21 cellular contexts compared by ENCODE assay signal in genomic region chr1:21089299-21089698, GRCh38.
A peak's percentile ranks its signal among the peaks of the same experiment; 100 is the strongest.
DNase-seq lines count a peak whose midpoint lies in the region; ATAC-seq, FAIRE-seq and TF ChIP-seq lines count a peak whose summit lies in the region.
"Had no signal": no experiment of that assay in that cellular context is flagged by ENCODE, and none has a peak within 500 bp of the region (broad histone marks: within the 10 kb centered on the region; RNA-seq: fewer than 3 reads in every experiment).

No MANE protein-coding gene starts in this region.

- H3K18ac ChIP-seq in mesenchymal stem cell (ENCODE audit: low read depth in 1 of 2, low read length in 2 of 2) = no peak overlapping the region

- peaks cover 4% of the 10 kb centered on the region for H3K36me3 ChIP-seq in mammary epithelial cell (ENCODE audit: insufficient read depth, low read length)
- peaks cover 11 to 18% of the 10 kb centered on the region in 2 experiments for H3K36me3 ChIP-seq in mesenchymal stem cell (ENCODE audit: control insufficient read depth in 1 of 2, insufficient read depth in 2 of 2, low read depth in 1 of 2, low read length in 2 of 2)
- H3K36me3 ChIP-seq in subcutaneous abdominal adipose tissue (ENCODE audit: control insufficient read depth in 5 of 5, insufficient read depth in 5 of 5, low read length in 5 of 5) = peaks cover 0 to 2% (median 0%) of the 10 kb centered on the region in 5 donors
- no peaks in the 10 kb centered on the region for H3K36me3 ChIP-seq in kidney (ENCODE audit: control insufficient read depth in 1 of 2, insufficient read depth in 2 of 2, low read length in 2 of 2)

- H3K4ac ChIP-seq in mesenchymal stem cell (ENCODE audit: low read depth in 1 of 2, low read length in 2 of 2) = no peak overlapping the region

- H3K4me1 ChIP-seq in mammary epithelial cell (ENCODE audit: insufficient read depth, low read length) (peaks cover 18% of the 10 kb centered on the region), mesenchymal stem cell (ENCODE audit: control insufficient read depth, insufficient read depth, low read depth, low read length) (peaks cover 2% of the 10 kb centered on the region), subcutaneous abdominal adipose tissue (ENCODE audit: control insufficient read depth in 5 of 5, insufficient read depth in 5 of 5, low read length in 5 of 5) (peaks cover 0 to 28% (median 24%) of the 10 kb centered on the region in 5 donors), kidney (ENCODE audit: control insufficient read depth in 1 of 2, insufficient read depth in 1 of 2, low read depth in 1 of 2, low read length in 2 of 2) (no peaks in the 10 kb centered on the region)

- intact Hi-C loops in MCF 10A (cut with micrococcal nuclease) (no loop called here), mammary epithelial cell (cut with micrococcal nuclease) (no loop called here), activated B cell treated with CpG ODN at 0.5 μM for 24 hours (cut with micrococcal nuclease) (no loop called here), kidney (cut with DNase I) (no loop called here)

- H3K27ac ChIP-seq in mammary epithelial cell (ENCODE audit: insufficient read depth, low read depth, low read length) = no peak overlapping the region
- no peak overlapping the region for H3K27ac ChIP-seq in mesenchymal stem cell (ENCODE audit: low read length, poor library complexity, severe bottlenecking)
- H3K27ac ChIP-seq in subcutaneous abdominal adipose tissue (ENCODE audit: low read depth, low read length) = peak overlapping the region; percentile 55
- no peak overlapping the region for H3K27ac ChIP-seq in kidney (ENCODE audit: low read depth in 2 of 2, low read length in 2 of 2)
- H3K27ac ChIP-seq: 22Rv1, C4-2B had no signal

- H4K8ac ChIP-seq in mesenchymal stem cell (ENCODE audit: low read length) = no peak overlapping the region

- H2AK5ac ChIP-seq in mesenchymal stem cell (ENCODE audit: low read length, severe bottlenecking) = no peak overlapping the region

- H3K4me2 ChIP-seq in mammary epithelial cell (ENCODE audit: insufficient read depth, low read depth, low read length) = no peak overlapping the region
- no peak overlapping the region for H3K4me2 ChIP-seq in mesenchymal stem cell (ENCODE audit: low read length, poor library complexity, severe bottlenecking)

- peaks cover 46% of the 10 kb centered on the region for H3K79me2 ChIP-seq in mammary epithelial cell (ENCODE audit: insufficient read depth, low read length)

- peaks cover 14% of the 10 kb centered on the region for H3K79me1 ChIP-seq in mesenchymal stem cell (replicated peaks; ENCODE audit: low read length, poor library complexity, severe bottlenecking)

- no peak overlapping the region for H3K23ac ChIP-seq in mesenchymal stem cell (ENCODE audit: low read length in 2 of 2)

- CTCF ChIA-PET in MCF 10A (lab: Yijun Ruan, JAX) = interaction anchor here (0.8 kb wide), 1 partner anchor 17 kb away, joined by 3 read pairs; no protein-coding TSS in a partner anchor
- CTCF ChIA-PET in mammary epithelial cell (lab: Charles Lee; ENCODE audit: low non-redundant PET) = no interaction called here
- CTCF ChIA-PET in activated B cell treated with CpG ODN at 0.5 μM for 24 hours (lab: Charles Lee) = no interaction called here

- H3K4me1 Mint-ChIP-seq in MCF 10A (ENCODE audit: insufficient read depth, unreplicated experiment) = peaks cover 32% of the 10 kb centered on the region
- H3K4me1 Mint-ChIP-seq in activated B cell treated with CpG ODN at 0.5 μM for 24 hours = peaks cover 34% of the 10 kb centered on the region

- BruUV-seq in MCF 10A (replicated peaks; lab: Mats Ljungman, UMichigan) = no TSS peak
- no TSS peak for BruUV-seq in mammary epithelial cell (replicated peaks; lab: Mats Ljungman, UMichigan)

- TF ChIP-seq CTCF in MCF 10A (IDR thresholded peaks at IDR 0.05; ENCODE audit: unreplicated experiment) (no peak), mammary epithelial cell (conservative IDR thresholded peaks at IDR 0.05 in 1 of 2, IDR thresholded peaks at IDR 0.05 in 1 of 2; ENCODE audit: extremely low read depth in 1 of 2, insufficient read depth in 1 of 2, low read depth in 1 of 2, low read length in 2 of 2) (no peak), activated B cell treated with CpG ODN at 0.5 μM for 24 hours (IDR thresholded peaks at IDR 0.05) (no peak), GM13977 (IDR thresholded peaks at IDR 0.05; ENCODE audit: extremely low read depth, insufficient read depth, missing control alignments) (no peak), kidney (IDR thresholded peaks at IDR 0.05; ENCODE audit: borderline replicate concordance, extremely low read depth, insufficient read depth) (no peak)

- H3K4me3 ChIP-seq in mammary epithelial cell (replicated peaks in 1 of 3; ENCODE audit: insufficient read depth in 1 of 3, low read depth in 2 of 3, low read length in 3 of 3) (no peak overlapping the region), mesenchymal stem cell (ENCODE audit: insufficient read depth in 1 of 2, low read depth in 1 of 2, low read length in 2 of 2) (no peak overlapping the region), subcutaneous abdominal adipose tissue (ENCODE audit: low read depth in 1 of 5, low read length in 5 of 5) (no peak overlapping the region), kidney (ENCODE audit: low read length in 2 of 2) (no peak overlapping the region)
- H3K4me3 ChIP-seq: MG63 had no signal

- peaks cover 55% of the 10 kb centered on the region for H3K36me3 Mint-ChIP-seq in MCF 10A (ENCODE audit: insufficient read depth, unreplicated experiment)
- H3K36me3 Mint-ChIP-seq in activated B cell treated with CpG ODN at 0.5 μM for 24 hours (ENCODE audit: low read depth) = peaks cover 47% of the 10 kb centered on the region

- H4K91ac ChIP-seq in mesenchymal stem cell (ENCODE audit: low read length) = no peak overlapping the region

- peak overlapping the region; percentile 21 for H2BK120ac ChIP-seq in mesenchymal stem cell (ENCODE audit: low read depth, low read length)

- H3K9ac ChIP-seq in mammary epithelial cell (ENCODE audit: insufficient read depth, low read length) (no peak overlapping the region), mesenchymal stem cell (ENCODE audit: low read length) (no peak overlapping the region), subcutaneous abdominal adipose tissue (ENCODE audit: low read length in 5 of 5) (no peak overlapping the region), kidney (ENCODE audit: low read length in 2 of 2) (no peak overlapping the region)

- H3K4me3 Mint-ChIP-seq in MCF 10A (ENCODE audit: unreplicated experiment) = no peak overlapping the region
- peak overlapping the region; percentile 8 for H3K4me3 Mint-ChIP-seq in activated B cell treated with CpG ODN at 0.5 μM for 24 hours

- H2AFZ ChIP-seq in mammary epithelial cell (ENCODE audit: low read depth, low read length) (no peak overlapping the region), mesenchymal stem cell (ENCODE audit: low read depth, low read length) (no peak overlapping the region)

- WGBS in mammary epithelial cell (ENCODE audit: low coverage, missing lambda C conversion rate) = 41% methylated on average over 2 of the region's 2 CpGs
- 92% methylated on average over 2 of the region's 2 CpGs for WGBS in mesenchymal stem cell

- DNase-seq in MCF 10A (ENCODE audit: unreplicated experiment) = no peak
- DNase-seq in mammary epithelial cell = no peak
- DNase-seq in activated B cell treated with CpG ODN at 0.5 μM for 24 hours = no peak
- no peak for DNase-seq in mesenchymal stem cell
- DNase-seq in GM13977 (ENCODE audit: low spot score) = no peak
- no peak for DNase-seq in kidney
- DNase-seq in NOMO-1 treated with dmso at 0.1 percent for 144 hours (lab: John Stamatoyannopoulos, UW; ENCODE audit: unreplicated experiment) = no peak
- DNase-seq: COR-L47; KG1; MG63; NCI-H1092 treated with DMSO at 0.1 percent for 48 hours; NCI-H1694; NCI-H2107; NCI-H226; NCI-H69; NK-92 treated with Interleukin-12 subunit alpha and Interleukin-12 subunit beta, amount 100 ng/mL, for 24 hours had no signal

- dilution Hi-C loops in mammary epithelial cell (cut with HindIII; ENCODE audit: low sequenced_read_pairs) = no loop called here

- H3K9me3 Mint-ChIP-seq in MCF 10A (ENCODE audit: unreplicated experiment) = no peaks in the 10 kb centered on the region
- no peaks in the 10 kb centered on the region for H3K9me3 Mint-ChIP-seq in activated B cell treated with CpG ODN at 0.5 μM for 24 hours

- H3K9me3 ChIP-seq in mammary epithelial cell (replicated peaks; ENCODE audit: insufficient read depth, low read length) = no peaks in the 10 kb centered on the region
- H3K9me3 ChIP-seq in mesenchymal stem cell (ENCODE audit: control insufficient read depth, low read length) = no peaks in the 10 kb centered on the region
- H3K9me3 ChIP-seq in subcutaneous abdominal adipose tissue (ENCODE audit: control insufficient read depth in 5 of 5, low read length in 5 of 5) = no peaks in the 10 kb centered on the region
- no peaks in the 10 kb centered on the region for H3K9me3 ChIP-seq in kidney (ENCODE audit: control insufficient read depth in 1 of 2, low read length in 2 of 2)

- no peak overlapping the region for H2BK5ac ChIP-seq in mesenchymal stem cell (ENCODE audit: low read depth, low read length, poor library complexity, severe bottlenecking)

- in situ Hi-C loops in mammary epithelial cell (cut with MboI; ENCODE audit: low sequenced_read_pairs in 2 of 2) (no loop called here), GM13977 (cut with MboI; ENCODE audit: low pct_unique_long_range_greater_than_20kb, low sequenced_read_pairs, unreplicated experiment) (no loop called here)

- peak overlapping the region; percentile 92 for H3K27ac Mint-ChIP-seq in MCF 10A (ENCODE audit: low read depth, unreplicated experiment)
- no peak overlapping the region for H3K27ac Mint-ChIP-seq in activated B cell treated with CpG ODN at 0.5 μM for 24 hours

- no peak for ATAC-seq in activated B cell treated with CpG ODN at 0.5 μM for 24 hours (ENCODE audit: low read depth)

- POLR2A ChIA-PET in MCF 10A (lab: Yijun Ruan, JAX) (interaction anchor here (0.6 kb wide), 2 partner anchors 15 to 62 kb away, joined by 3 to 4 read pairs; no protein-coding TSS in a partner anchor), activated B cell treated with CpG ODN at 0.5 μM for 24 hours (lab: Charles Lee) (no interaction called here)

- H3K27me3 Mint-ChIP-seq in MCF 10A (ENCODE audit: insufficient read depth, unreplicated experiment) (no peaks in the 10 kb centered on the region), activated B cell treated with CpG ODN at 0.5 μM for 24 hours (no peaks in the 10 kb centered on the region)

- no peak for FAIRE-seq in kidney (lab: Jason Lieb, UNC)
- FAIRE-seq: GM18507, H1 had no signal

- H3K14ac ChIP-seq in mesenchymal stem cell (ENCODE audit: low read length in 2 of 2) = no peak overlapping the region

- H3K27me3 ChIP-seq in mammary epithelial cell (ENCODE audit: insufficient read depth, low read length) = no peaks in the 10 kb centered on the region
- H3K27me3 ChIP-seq in mesenchymal stem cell (ENCODE audit: control insufficient read depth in 1 of 2, insufficient read depth in 1 of 2, low read length in 2 of 2) = no peaks in the 10 kb centered on the region
- no peaks in the 10 kb centered on the region for H3K27me3 ChIP-seq in subcutaneous abdominal adipose tissue (ENCODE audit: control insufficient read depth in 5 of 5, insufficient read depth in 4 of 5, low read length in 5 of 5)
- H3K27me3 ChIP-seq: MG63 had no signal

- no peak overlapping the region for H2BK15ac ChIP-seq in mesenchymal stem cell (ENCODE audit: low read depth, poor library complexity, severe bottlenecking)

- H4K20me1 ChIP-seq in mammary epithelial cell (ENCODE audit: insufficient read depth, low read length) = no peaks in the 10 kb centered on the region

- no peak overlapping the region for H2BK12ac ChIP-seq in mesenchymal stem cell (ENCODE audit: low read length in 2 of 2)
